ENCODE assay signal across 19 cellular contexts in genomic region chr2:138239902-138240595, GRCh38.
DNase-seq lines count a peak whose midpoint lies in the region; ATAC-seq and TF ChIP-seq lines count a peak whose summit lies in the region.
"Had no signal": no experiment of that assay in that cellular context is flagged by ENCODE, and none has a peak within 500 bp of the region (broad histone marks: within the 10 kb centered on the region; RNA-seq: fewer than 3 reads in every experiment).

No MANE protein-coding gene starts in this region.

- peak; percentile 44 for DNase-seq in GM03348 (ENCODE audit: low spot score)
- peak; percentile 56 for DNase-seq in astrocyte of the cerebellum (ENCODE audit: low read depth)
- DNase-seq in fibroblast of villous mesenchyme (ENCODE audit: low read depth) = peak; percentile 32
- peak; percentile 17 for DNase-seq in smooth muscle cell of the brain vasculature (ENCODE audit: low read depth, low spot score)
- DNase-seq in activated naive CD4-positive, alpha-beta T cell treated with Interleukin-2 at 50 U/mL for 16 hours = no peak
- no peak for DNase-seq in NCI-H524 (lab: John Stamatoyannopoulos, UW)
- DNase-seq: activated CD8-positive, alpha-beta T cell treated with anti-CD3 and anti-CD28 coated beads for 36 hours; amniotic stem cell; colonic mucosa; COR-L47; EL; NCI-H1694; NCI-H345; psoas muscle; SIG-M5; T-helper 2 cell had no signal

- in situ Hi-C loops in astrocyte of the cerebellum (cut with HindIII; ENCODE audit: low sequenced_read_pairs) = no loop called here

- H3K4me3 ChIP-seq in astrocyte of the cerebellum (ENCODE audit: low read depth, low read length) = no peak overlapping the region
- no peak overlapping the region for H3K4me3 ChIP-seq in fibroblast of villous mesenchyme (ENCODE audit: low read depth, low read length)
- H3K4me3 ChIP-seq: colonic mucosa, psoas muscle had no signal

- ATAC-seq in GM21786 (IDR thresholded peaks at IDR 0.05; ENCODE audit: unreplicated experiment) (no peak), GM19452 (IDR thresholded peaks at IDR 0.05; ENCODE audit: unreplicated experiment) (no peak)
- ATAC-seq: activated CD8-positive, alpha-beta T cell treated with anti-CD3 and anti-CD28 coated beads for 36 hours; psoas muscle; WTC11 had no signal

- no peak for TF ChIP-seq CTCF in astrocyte of the cerebellum (IDR thresholded peaks at IDR 0.05; ENCODE audit: low read depth, low read length, missing control alignments)
- no peak for TF ChIP-seq CTCF in fibroblast of villous mesenchyme (IDR thresholded peaks at IDR 0.05; ENCODE audit: insufficient read depth, low read depth, low read length)

Comparison
In these comparisons a context has a peak if more than half of its experiments do, and no peak if none do; other contexts are left out.
1. DNase-seq: peak in GM03348 (single experiment), astrocyte of the cerebellum (single experiment), fibroblast of villous mesenchyme (single experiment) and smooth muscle cell of the brain vasculature (single experiment); none in activated naive CD4-positive, alpha-beta T cell treated with Interleukin-2 at 50 U/mL for 16 hours (single experiment) and NCI-H524 (0 of 2).